Comparison of ENCODE assay signal across 12 cellular contexts in the genomic region with DNA sequence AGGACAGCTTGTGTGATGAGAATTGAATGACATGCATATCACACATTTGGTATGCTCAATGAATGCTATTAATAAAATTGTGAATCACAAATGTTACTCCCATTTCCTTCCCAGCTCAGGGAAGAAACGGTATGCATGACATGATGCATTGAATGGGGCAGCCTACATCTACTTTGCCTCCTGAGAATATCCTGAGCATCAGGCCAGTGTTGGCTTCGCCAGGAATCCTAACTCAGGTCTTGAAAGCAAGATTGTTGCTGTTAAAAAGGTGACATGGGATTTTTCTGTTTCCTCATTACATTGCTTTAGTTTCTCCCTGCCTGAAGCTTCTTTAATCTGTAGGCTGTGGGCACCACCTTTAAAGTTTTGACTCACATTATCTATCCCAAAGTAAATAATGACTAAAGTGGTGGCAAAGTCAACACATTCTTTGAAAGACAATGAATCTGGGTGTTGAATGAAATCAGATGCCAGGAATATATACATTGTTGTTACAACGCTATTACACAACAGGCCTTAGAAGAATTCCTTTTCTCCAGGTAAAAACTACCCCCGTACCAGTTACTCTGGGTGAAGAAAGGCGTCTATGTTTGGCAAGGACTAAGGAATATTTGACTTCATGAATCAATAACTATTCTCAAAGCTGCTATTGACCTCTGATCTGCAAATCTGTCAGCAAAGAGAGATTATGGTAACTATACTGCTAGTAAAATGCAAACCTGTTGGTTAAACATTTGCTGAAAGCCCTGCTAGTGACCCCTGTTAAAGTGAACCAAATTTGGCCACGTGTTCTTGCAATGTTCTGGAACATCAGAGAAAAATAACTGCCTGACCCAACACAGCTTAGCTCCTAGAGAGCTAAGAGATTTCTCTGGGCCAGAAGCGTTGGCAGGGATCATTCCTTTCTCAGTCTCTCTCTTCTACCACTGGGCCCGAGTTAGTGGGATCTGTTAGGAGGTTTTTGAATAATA. TPM values are rescaled to one million over a fixed set of nuclear protein-coding genes. Genes with fewer than 3 reads are reported as not detected.
DNase-seq lines count a peak whose midpoint lies in the region; ATAC-seq and TF ChIP-seq lines count a peak whose summit lies in the region.
"Had no signal": no experiment of that assay in that cellular context is flagged by ENCODE, and none has a peak within 500 bp of the region (broad histone marks: within the 10 kb centered on the region; RNA-seq: fewer than 3 reads in every experiment).

No MANE protein-coding gene starts in this region.

- H4K20me1 ChIP-seq in OCI-LY3 (ENCODE audit: insufficient read depth, low read length) (no peaks in the 10 kb centered on the region), OCI-LY7 (ENCODE audit: insufficient read depth, low read length) (no peaks in the 10 kb centered on the region)

- H2AFZ ChIP-seq in OCI-LY3 (ENCODE audit: low read depth, low read length) (no peak overlapping the region), OCI-LY7 (ENCODE audit: low read length) (no peak overlapping the region)

- H3K9ac ChIP-seq in OCI-LY3 (ENCODE audit: low read length) = no peak overlapping the region

- H3K4me1 ChIP-seq in OCI-LY3 (ENCODE audit: low read length) (peaks cover 37% of the 10 kb centered on the region), testis (no peaks in the 10 kb centered on the region), OCI-LY7 (ENCODE audit: insufficient read depth, low read length, poor library complexity, severe bottlenecking) (peaks cover 15% of the 10 kb centered on the region)
- H3K4me1 ChIP-seq: ascending aorta had no signal

- CTCF ChIA-PET in OCI-LY7 (lab: Charles Lee; ENCODE audit: unreplicated experiment) = no interaction called here

- H3K36me3 ChIP-seq in OCI-LY3 (replicated peaks; ENCODE audit: low read depth, low read length) (peaks cover 23% of the 10 kb centered on the region), testis (ENCODE audit: low read depth, missing control alignments) (no peaks in the 10 kb centered on the region), OCI-LY7 (ENCODE audit: insufficient read depth, low read length) (no peaks in the 10 kb centered on the region)
- H3K36me3 ChIP-seq: ascending aorta had no signal

- peak; percentile 2 for DNase-seq in DMS153 (lab: John Stamatoyannopoulos, UW)
- no peak for DNase-seq in DMS153 treated with DMSO at 0.1 percent for 48 hours (lab: John Stamatoyannopoulos, UW; ENCODE audit: unreplicated experiment)
- peak; percentile 13 for DNase-seq in fibroblast of mammary gland (ENCODE audit: low read depth)
- peak; percentile 16 for DNase-seq in testis
- no peak for DNase-seq in OCI-LY7 (ENCODE audit: low spot score)
- DNase-seq: NCI-H1436 treated with DMSO at 0.1 percent for 48 hours; stimulated activated naive CD4-positive, alpha-beta T cell treated with Interleukin-2 at 50 U/mL for 16 hours had no signal

- H3K4me2 ChIP-seq in OCI-LY3 (ENCODE audit: low read length) = peak overlapping the region; percentile 70
- H3K4me2 ChIP-seq in OCI-LY7 (ENCODE audit: low read length) = no peak overlapping the region

- H3K27me3 ChIP-seq in OCI-LY3 (ENCODE audit: low read depth, low read length) (peaks cover 77% of the 10 kb centered on the region), testis (no peaks in the 10 kb centered on the region)
- H3K27me3 ChIP-seq: ascending aorta had no signal

- WGBS in testis, 2 donors = 58 to 62% methylated on average over 8 of the region's 8 CpGs

- POLR2A ChIA-PET in OCI-LY7 (lab: Charles Lee) = no interaction called here

- no TSS peak for BruUV-seq in OCI-LY7 (replicated peaks; lab: Mats Ljungman, UMichigan)

- no peak for TF ChIP-seq POLR2A in testis (IDR thresholded peaks at IDR 0.05)

- no peak overlapping the region for H3K27ac ChIP-seq in OCI-LY3 (ENCODE audit: low read length)
- H3K27ac ChIP-seq in testis = no peak overlapping the region
- H3K27ac ChIP-seq in OCI-LY7 (ENCODE audit: low read depth, low read length, poor library complexity, severe bottlenecking) = no peak overlapping the region
- H3K27ac ChIP-seq: 22Rv1, ascending aorta had no signal

- no peaks in the 10 kb centered on the region for H3K9me2 ChIP-seq in OCI-LY7 (ENCODE audit: insufficient read depth, low read length)

- ATAC-seq in HG03139 (IDR thresholded peaks at IDR 0.05; ENCODE audit: unreplicated experiment) = no peak
- ATAC-seq in HG03565 (IDR thresholded peaks at IDR 0.05; ENCODE audit: unreplicated experiment) = no peak

- no peak overlapping the region for H3K4me3 ChIP-seq in OCI-LY3 (ENCODE audit: low read length)
- no peak overlapping the region for H3K4me3 ChIP-seq in fibroblast of mammary gland (ENCODE audit: control insufficient read depth, low read depth, low read length)
- H3K4me3 ChIP-seq in testis = no peak overlapping the region
- no peak overlapping the region for H3K4me3 ChIP-seq in OCI-LY7 (ENCODE audit: low read depth, low read length, poor library complexity, severe bottlenecking)
- H3K4me3 ChIP-seq: ascending aorta had no signal

- intact Hi-C loops in testis (cut with DNase I; ENCODE audit: low total_unique reads) = no loop called here
- intact Hi-C loops in OCI-LY7 (cut with micrococcal nuclease; ENCODE audit: unreplicated experiment) = no loop called here

- TF ChIP-seq CTCF in OCI-LY3 (IDR thresholded peaks at IDR 0.05; ENCODE audit: low read depth, low read length) (no peak), fibroblast of mammary gland (conservative IDR thresholded peaks at IDR 0.05; ENCODE audit: control insufficient read depth, insufficient read depth, low read depth, low read length) (no peak), testis (IDR thresholded peaks at IDR 0.05) (no peak), OCI-LY7 (conservative IDR thresholded peaks at IDR 0.05; ENCODE audit: low read length) (no peak)

- H3K79me2 ChIP-seq in OCI-LY3 (ENCODE audit: low read length) (no peaks in the 10 kb centered on the region), OCI-LY7 (ENCODE audit: insufficient read depth, low read depth, low read length) (no peaks in the 10 kb centered on the region)

- H3K9me3 ChIP-seq in OCI-LY3 (ENCODE audit: insufficient read depth, low read length) (peaks cover 20% of the 10 kb centered on the region), testis (no peaks in the 10 kb centered on the region), OCI-LY7 (ENCODE audit: low read length) (peaks cover 8% of the 10 kb centered on the region; the same call in 1 of the 2 replicates)
- H3K9me3 ChIP-seq: ascending aorta had no signal

RNA-seq across cellular contexts. Expression of a gene that starts 30.5 kb away (rescaled TPM):
- total RNA-seq in testis = 10 to 100 TPM; 42.7 to 43.1 TPM
- 14.3 TPM for polyA plus RNA-seq in testis (ENCODE audit: insufficient read depth, low read depth, low replicate concordance)
- total RNA-seq in OCI-LY7 (2014; rRNA removed; shearing (Covaris generic)) = 3.3 and 3.4 TPM in 2 replicates
- total RNA-seq in OCI-LY7 (2022) = 3.2 and 3.6 TPM in 2 replicates

Comparison
In these comparisons a context has a peak if more than half of its experiments do, and no peak if none do; other contexts are left out.
1. DNase-seq: peak in DMS153 (single experiment), fibroblast of mammary gland (single experiment) and testis (single experiment); none in DMS153 treated with DMSO at 0.1 percent for 48 hours (single experiment) and OCI-LY7 (single experiment).
2. RNA of a gene that starts 30.5 kb away (total RNA-seq): 42.7 to 43.1 TPM in testis; 3.2 to 3.6 TPM in OCI-LY7; every median in the first group is over 4 times any median in the second.